In genomic region chr6:21753571-21754108, GRCh38 we compare ENCODE assay signal across 1 cellular context.
TF ChIP-seq lines count a peak whose summit lies in the region.

No MANE protein-coding gene starts in this region.

TF ChIP-seq in HEK293, 187 proteins besides CTCF, POLR2A, EP300 and RAD21 (continued from another document and continues in another):
- TF ChIP-seq ZNF776 (tag by site-specific recombination; IDR thresholded peaks at IDR 0.05; ENCODE audit: borderline replicate concordance) (no peak), ZNF473 (tag by site-specific recombination; IDR thresholded peaks at IDR 0.05) (no peak), ZNF560 (tag by site-specific recombination; IDR thresholded peaks at IDR 0.05; ENCODE audit: borderline replicate concordance) (no peak), PRDM6 (tag by site-specific recombination; IDR thresholded peaks at IDR 0.05) (peak; percentile 100), ZNF26 (tag by site-specific recombination; IDR thresholded peaks at IDR 0.05) (no peak), ZEB2 (tag by site-specific recombination; IDR thresholded peaks at IDR 0.05) (0 out of 2 replicates have a peak, but pooled peaks have one; percentile 34), ZNF366 (tag by site-specific recombination; conservative IDR thresholded peaks at IDR 0.05) (no peak), ZFHX2 (tag by site-specific recombination; conservative IDR thresholded peaks at IDR 0.05) (no peak), SP7 (tag by site-specific recombination; IDR thresholded peaks at IDR 0.05) (no peak), SP2 (tag by site-specific recombination; IDR thresholded peaks at IDR 0.05) (no peak), ZNF704 (tag by site-specific recombination; IDR thresholded peaks at IDR 0.05) (no peak), ZNF837 (tag by site-specific recombination; IDR thresholded peaks at IDR 0.05) (no peak), HOXC10 (CRISPR knock-in tag; IDR thresholded peaks at IDR 0.05) (no peak), ZNF529 (tag by site-specific recombination; IDR thresholded peaks at IDR 0.05; ENCODE audit: insufficient replicate concordance) (no peak), ZNF169 (tag by site-specific recombination; IDR thresholded peaks at IDR 0.05) (no peak), ZNF449 (tag by site-specific recombination; IDR thresholded peaks at IDR 0.05) (no peak; the same call in 1 of the 2 replicates), ZFP69B (tag by site-specific recombination; IDR thresholded peaks at IDR 0.05) (peak; percentile 33; the same call in 1 of the 2 replicates), ZBTB44 (tag by site-specific recombination; IDR thresholded peaks at IDR 0.05) (peak; percentile 83), ZNF394 (tag by site-specific recombination; IDR thresholded peaks at IDR 0.05; ENCODE audit: borderline replicate concordance) (no peak), ZNF596 (tag by site-specific recombination; IDR thresholded peaks at IDR 0.05) (no peak), MZF1 (tag by site-specific recombination; IDR thresholded peaks at IDR 0.05; ENCODE audit: borderline replicate concordance) (0 out of 2 replicates have a peak, but pooled peaks have one; percentile 43), SCRT1 (tag by site-specific recombination; IDR thresholded peaks at IDR 0.05; ENCODE audit: borderline replicate concordance) (no peak), MYNN (tag by site-specific recombination; IDR thresholded peaks at IDR 0.05; ENCODE audit: borderline replicate concordance) (no peak), ZNF677 (tag by site-specific recombination; IDR thresholded peaks at IDR 0.05) (no peak), REST (tag by site-specific recombination; IDR thresholded peaks at IDR 0.05) (no peak), ATF2 (tag by site-specific recombination; IDR thresholded peaks at IDR 0.05; ENCODE audit: low read depth) (peak; percentile 75), ELK4 (IDR thresholded peaks at IDR 0.05; ENCODE audit: borderline replicate concordance, low read depth, low read length) (no peak), ZNF423 (tag by site-specific recombination; IDR thresholded peaks at IDR 0.05) (no peak), ZFP41 (tag by site-specific recombination; IDR thresholded peaks at IDR 0.05; ENCODE audit: borderline replicate concordance) (no peak), ZNF266 (tag by site-specific recombination; IDR thresholded peaks at IDR 0.05; ENCODE audit: low read depth) (no peak), ZNF140 (tag by site-specific recombination; IDR thresholded peaks at IDR 0.05) (no peak), ZNF792 (tag by site-specific recombination; IDR thresholded peaks at IDR 0.05) (no peak), ZNF548 (tag by site-specific recombination; IDR thresholded peaks at IDR 0.05) (no peak), KLF16 (tag by site-specific recombination; IDR thresholded peaks at IDR 0.05) (no peak), ZNF248 (tag by site-specific recombination; IDR thresholded peaks at IDR 0.05) (no peak), PRDM4 (tag by site-specific recombination; IDR thresholded peaks at IDR 0.05) (peak; percentile 67), ZNF555 (tag by site-specific recombination; conservative IDR thresholded peaks at IDR 0.05) (no peak), ZNF660 (tag by site-specific recombination; IDR thresholded peaks at IDR 0.05) (no peak), ZNF24 (tag by site-specific recombination; IDR thresholded peaks at IDR 0.05) (peak; percentile 55; the same call in 1 of the 2 replicates), ZNF292 (tag by site-specific recombination; IDR thresholded peaks at IDR 0.05; ENCODE audit: borderline replicate concordance, low read depth) (no peak), ZNF645 (tag by site-specific recombination; IDR thresholded peaks at IDR 0.05) (no peak), ZBTB48 (tag by site-specific recombination; IDR thresholded peaks at IDR 0.05) (no peak), PBX3 (CRISPR knock-in tag; IDR thresholded peaks at IDR 0.05) (no peak), ZNF626 (tag by site-specific recombination; IDR thresholded peaks at IDR 0.05) (no peak), ZNF600 (tag by site-specific recombination; IDR thresholded peaks at IDR 0.05) (peak; percentile 97), ZNF214 (tag by site-specific recombination; IDR thresholded peaks at IDR 0.05; ENCODE audit: borderline replicate concordance) (no peak), ZBTB7A (tag by site-specific recombination; IDR thresholded peaks at IDR 0.05; ENCODE audit: low read depth) (no peak)
